27 cellular contexts compared by ENCODE assay signal in the genomic region with DNA sequence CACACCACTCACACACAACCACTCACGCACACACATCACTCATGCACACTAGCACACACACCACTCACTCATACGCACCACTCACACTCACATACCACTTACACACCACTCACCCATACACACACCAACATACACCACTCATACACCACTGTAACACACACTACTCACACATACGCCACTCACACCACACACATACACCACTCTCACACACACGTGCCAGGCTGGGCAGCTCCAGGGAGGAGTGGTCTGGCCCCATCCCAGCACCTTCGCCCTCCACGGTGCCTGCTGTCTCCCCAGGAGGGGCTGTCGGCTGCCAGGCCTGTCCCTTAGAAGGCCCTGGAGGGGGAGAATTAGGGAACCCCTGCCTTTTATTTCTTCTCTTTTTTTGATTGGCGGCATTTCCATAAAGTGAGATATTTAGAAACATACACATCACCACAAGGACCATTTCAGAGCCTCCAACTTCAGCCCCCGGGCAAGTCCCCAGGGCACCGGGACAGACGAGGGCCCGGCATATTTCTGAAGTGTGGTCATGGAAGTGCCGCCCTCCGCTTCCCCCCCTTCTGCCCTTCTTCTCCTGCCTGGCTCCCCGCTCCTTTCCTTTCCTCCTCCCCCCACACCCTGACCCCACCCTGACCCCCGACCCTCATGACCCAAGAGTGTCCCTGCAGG. TPM values are rescaled to one million over a fixed set of nuclear protein-coding genes. Genes with fewer than 3 reads are reported as not detected.
DNase-seq lines count a peak whose midpoint lies in the region; ATAC-seq and TF ChIP-seq lines count a peak whose summit lies in the region.
"Had no signal": no experiment of that assay in that cellular context is flagged by ENCODE, and none has a peak within 500 bp of the region (broad histone marks: within the 10 kb centered on the region; RNA-seq: fewer than 3 reads in every experiment).

No MANE protein-coding gene starts in this region.

- TF ChIP-seq CTCF in glutamatergic neuron (IDR thresholded peaks at IDR 0.05; ENCODE audit: partially characterized antibody, unreplicated experiment) (no peak), osteoblast (IDR thresholded peaks at IDR 0.05; ENCODE audit: extremely low read depth, low read depth, low read length) (no peak), A673 (conservative IDR thresholded peaks at IDR 0.05; ENCODE audit: low read depth, low read length) (no peak), GM13977 (IDR thresholded peaks at IDR 0.05; ENCODE audit: extremely low read depth, insufficient read depth, missing control alignments) (no peak)

- POLR2A ChIA-PET in A673 (lab: Charles Lee; ENCODE audit: low non-redundant PET), result no interaction called here

- H2AFZ ChIP-seq in osteoblast (ENCODE audit: low read length), result peak overlapping the region; percentile 81

- H3K36me3 ChIP-seq in NT2/D1 (ENCODE audit: insufficient read depth, insufficient read length, low read length) (no peaks in the 10 kb centered on the region), osteoblast (ENCODE audit: insufficient read depth, low read length) (no peaks in the 10 kb centered on the region), A673 (ENCODE audit: insufficient read depth, low read length, poor library complexity, severe bottlenecking) (no peaks in the 10 kb centered on the region)
- H3K36me3 ChIP-seq: brain microvascular endothelial cell, lower lobe of right lung, SJSA1 had no signal

- H3K27ac Mint-ChIP-seq in glutamatergic neuron (ENCODE audit: unreplicated experiment), result no peak overlapping the region
- H3K27ac Mint-ChIP-seq: activated naive CD8-positive, alpha-beta T cell treated with anti-CD3 and anti-CD28 coated beads, Interleukin-2, amount 50 U/mL, for 24 hours had no signal

- DNase-seq in EH (ENCODE audit: low read depth) (peak; percentile 52), NT2/D1 (ENCODE audit: low read depth, low spot score) (no peak), glutamatergic neuron (no peak), osteoblast (ENCODE audit: insufficient read length, low spot score, missing footprints) (peak; percentile 86), A673 (ENCODE audit: low spot score) (no peak), activated gamma-delta T cell (lab: John Stamatoyannopoulos, UW) (no peak), GM13977 (ENCODE audit: low spot score) (no peak)
- DNase-seq: activated CD4-positive, alpha-beta T cell treated with anti-CD3 and anti-CD28 coated beads for 1 hour; activated gamma-delta T cell treated with Interleukin-2 at 50 U/mL for 16 hours; activated naive CD8-positive, alpha-beta T cell treated with anti-CD3 and anti-CD28 coated beads, Interleukin-2, amount 50 U/mL, for 24 hours; activated T-cell treated with anti-CD3 and anti-CD28 coated beads, Interleukin-2, amount 50 U/mL, for 1 hour; brain microvascular endothelial cell; lower lobe of right lung; NCI-H1694 treated with DMSO at 0.1 percent for 48 hours; NCI-H2171; NCI-H524 treated with DMSO at 0.1 percent for 48 hours; nucleus accumbens; stimulated activated CD4-positive, alpha-beta T cell treated with anti-CD3 and anti-CD28 coated beads, Interleukin-1b, Interleukin-23, amount 100 ng/mL, for 48 hours; substantia nigra had no signal

- H3K9ac ChIP-seq in NT2/D1 (ENCODE audit: insufficient read length, low read depth), result peak overlapping the region; percentile 21
- H3K9ac ChIP-seq: KMS-11 had no signal

- H3K4me3 ChIP-seq in NT2/D1 (ENCODE audit: insufficient read length, low read depth) (no peak overlapping the region), osteoblast (ENCODE audit: insufficient read depth, low read length) (no peak overlapping the region), A673 (ENCODE audit: low read depth, low read length, poor library complexity, severe bottlenecking) (no peak overlapping the region)
- H3K4me3 ChIP-seq: lower lobe of right lung, SJSA1, skin epidermis had no signal

- BruUV-seq in A673 (replicated peaks; lab: Mats Ljungman, UMichigan), result no TSS peak

- in situ Hi-C loops in GM13977 (cut with MboI; ENCODE audit: low pct_unique_long_range_greater_than_20kb, low sequenced_read_pairs, unreplicated experiment), result no loop called here

- peaks cover 10% of the 10 kb centered on the region for H3K4me1 ChIP-seq in NT2/D1 (ENCODE audit: insufficient read depth, insufficient read length)
- peaks cover 16% of the 10 kb centered on the region for H3K4me1 ChIP-seq in osteoblast (ENCODE audit: insufficient read depth, low read length)
- H3K4me1 ChIP-seq in A673 (ENCODE audit: insufficient read depth, low read length, poor library complexity, severe bottlenecking), result peaks cover 10% of the 10 kb centered on the region
- H3K4me1 ChIP-seq: lower lobe of right lung, SJSA1 had no signal

- peaks cover 5% of the 10 kb centered on the region for H3K9me3 Mint-ChIP-seq in glutamatergic neuron (ENCODE audit: unreplicated experiment)
- H3K9me3 Mint-ChIP-seq: activated naive CD8-positive, alpha-beta T cell treated with anti-CD3 and anti-CD28 coated beads, Interleukin-2, amount 50 U/mL, for 24 hours had no signal

- peaks cover 5% of the 10 kb centered on the region; the same call in 1 of the 2 replicates for H3K9me3 ChIP-seq in NT2/D1 (ENCODE audit: insufficient read depth, low read length)
- H3K9me3 ChIP-seq in osteoblast (ENCODE audit: low read depth, low read length), result no peaks in the 10 kb centered on the region
- H3K9me3 ChIP-seq in A673 (ENCODE audit: low read depth, low read length, poor library complexity, severe bottlenecking), result no peaks in the 10 kb centered on the region
- H3K9me3 ChIP-seq: lower lobe of right lung, SJSA1 had no signal

- H4K20me1 ChIP-seq in osteoblast (ENCODE audit: insufficient read depth, low read length), result no peaks in the 10 kb centered on the region

- H3K27me3 Mint-ChIP-seq in glutamatergic neuron (ENCODE audit: unreplicated experiment), result peaks cover 6% of the 10 kb centered on the region
- H3K27me3 Mint-ChIP-seq: activated naive CD8-positive, alpha-beta T cell treated with anti-CD3 and anti-CD28 coated beads, Interleukin-2, amount 50 U/mL, for 24 hours had no signal

- CTCF ChIA-PET in A673 (lab: Charles Lee), result no interaction called here

- no peak for ATAC-seq in HG02571 (IDR thresholded peaks at IDR 0.05; ENCODE audit: unreplicated experiment)
- ATAC-seq: activated naive CD8-positive, alpha-beta T cell treated with anti-CD3 and anti-CD28 coated beads, Interleukin-2, amount 50 U/mL, for 24 hours; lower lobe of right lung had no signal

- peaks cover 2% of the 10 kb centered on the region for H3K4me1 Mint-ChIP-seq in glutamatergic neuron (ENCODE audit: low read depth, unreplicated experiment)
- H3K4me1 Mint-ChIP-seq: activated naive CD8-positive, alpha-beta T cell treated with anti-CD3 and anti-CD28 coated beads, Interleukin-2, amount 50 U/mL, for 24 hours had no signal

- H3K27ac ChIP-seq in osteoblast (ENCODE audit: low read depth, low read length) (no peak overlapping the region), A673 (ENCODE audit: low read depth, low read length, poor library complexity, severe bottlenecking) (no peak overlapping the region)
- H3K27ac ChIP-seq: brain microvascular endothelial cell, C4-2B, KMS-11, lower lobe of right lung, SJSA1 had no signal

- intact Hi-C loops in A673 (cut with micrococcal nuclease; ENCODE audit: unreplicated experiment), result no loop called here

- H3K36me3 Mint-ChIP-seq in glutamatergic neuron (ENCODE audit: unreplicated experiment), result no peaks in the 10 kb centered on the region

- no peaks in the 10 kb centered on the region for H3K27me3 ChIP-seq in NT2/D1 (ENCODE audit: insufficient read depth, insufficient read length)
- H3K27me3 ChIP-seq in osteoblast (ENCODE audit: insufficient read depth, low read length), result no peaks in the 10 kb centered on the region
- H3K27me3 ChIP-seq in A673 (replicated peaks; ENCODE audit: insufficient read depth, low read depth, low read length, poor library complexity), result no peaks in the 10 kb centered on the region
- H3K27me3 ChIP-seq: brain microvascular endothelial cell, SJSA1 had no signal

- H3K79me2 ChIP-seq in osteoblast (ENCODE audit: insufficient read depth, low read length), result no peaks in the 10 kb centered on the region

- H3K4me2 ChIP-seq in osteoblast (ENCODE audit: insufficient read depth, low read length), result peak overlapping the region; percentile 43
- H3K4me2 ChIP-seq: KMS-11 had no signal

- peak overlapping the region; percentile 1 for H3K4me3 Mint-ChIP-seq in glutamatergic neuron (ENCODE audit: unreplicated experiment)
- H3K4me3 Mint-ChIP-seq: activated naive CD8-positive, alpha-beta T cell treated with anti-CD3 and anti-CD28 coated beads, Interleukin-2, amount 50 U/mL, for 24 hours had no signal

RNA-seq across cellular contexts. Expression of a gene that starts 6.3 kb away (rescaled TPM):
- total RNA-seq in glutamatergic neuron (ENCODE audit: unreplicated experiment) (25.4 TPM), osteoblast (21.0 and 23.9 TPM in 2 replicates), A673 (2021) (30.4 and 36.5 TPM in 2 replicates)

RNA-seq across cellular contexts. Expression of a gene that starts 17.2 kb away (rescaled TPM):
- 2.3 TPM for total RNA-seq in glutamatergic neuron (ENCODE audit: unreplicated experiment)
- 27.5 and 34.8 TPM in 2 replicates for total RNA-seq in osteoblast
- total RNA-seq in A673 (2021), result 12.7 and 16.6 TPM in 2 replicates
- total RNA-seq: kidney epithelial cell had no signal

RNA-seq across cellular contexts. Expression of a gene that starts 22.3 kb away (rescaled TPM):
- total RNA-seq in glutamatergic neuron (ENCODE audit: unreplicated experiment) (62.6 TPM), osteoblast (26.4 and 28.6 TPM in 2 replicates), A673 (2021) (82.8 and 87.1 TPM in 2 replicates)

RNA-seq across cellular contexts. Expression of a gene that starts 27.3 kb away (rescaled TPM):
- total RNA-seq in glutamatergic neuron (ENCODE audit: unreplicated experiment) (0.56 TPM), osteoblast (under 0.01 and 0.36 TPM in 2 replicates), A673 (2021) (0.28 TPM in 1 of 2 replicates, not detected in the other)
- total RNA-seq: Daoy; kidney epithelial cell; lower lobe of right lung; SJSA1; T-helper 1 cell treated with Interleukin-12 subunit alpha and Interleukin-12 subunit beta and Interleukin-4 antibody, amounts not matched to agents 30 ng/mL and 1 ng/mL, for 36 hours had no signal

Comparison
In these comparisons a context has a peak if more than half of its experiments do, and no peak if none do; other contexts are left out.
1. DNase-seq: peak in EH (single experiment) and osteoblast (single experiment); none in NT2/D1 (single experiment), glutamatergic neuron (single experiment), A673 (single experiment), activated gamma-delta T cell (single experiment) and GM13977 (single experiment).